In genomic region chr18:5890606-5891360, GRCh38 we compare ENCODE assay signal across 8 cellular contexts. TPM values are rescaled to one million over a fixed set of nuclear protein-coding genes. Genes with fewer than 3 reads are reported as not detected.
DNase-seq lines count a peak whose midpoint lies in the region; ATAC-seq lines count a peak whose summit lies in the region.

No MANE protein-coding gene starts in this region.

- H3K36me3 ChIP-seq in iPS-20b (ENCODE audit: insufficient read depth, low read depth, low read length): no peaks in the 10 kb centered on the region

- H3K4me3 Mint-ChIP-seq in activated naive CD8-positive, alpha-beta T cell treated with anti-CD3 and anti-CD28 coated beads, Interleukin-2, amount 10 ng/mL, durations not matched to agents 7 days and 5 days: no peak overlapping the region

- DNase-seq in D341Med (ENCODE audit: low spot score) (peak; percentile 92), NCI-H345 treated with DMSO at 0.1 percent for 48 hours (lab: John Stamatoyannopoulos, UW; ENCODE audit: unreplicated experiment) (no peak), MV-4-11 (lab: John Stamatoyannopoulos, UW) (no peak)
- peak; percentile 57 for DNase-seq in activated naive CD8-positive, alpha-beta T cell treated with anti-CD3 and anti-CD28 coated beads, Interleukin-2, amount 10 ng/mL, durations not matched to agents 7 days and 5 days
- DNase-seq in stimulated activated CD4-positive, alpha-beta T cell treated with anti-CD3 and anti-CD28 coated beads, Interleukin-12 subunit alpha, Interleukin-12 subunit beta, amount 100 ng/mL, for 4 hours: peak; percentile 35

- peaks cover 13% of the 10 kb centered on the region; the same call in 1 of the 2 replicates for H3K4me1 ChIP-seq in iPS-20b (ENCODE audit: insufficient read depth, low read length)

- H3K9ac ChIP-seq in iPS-20b (ENCODE audit: low read depth, low read length): no peak overlapping the region

- peaks cover 46% of the 10 kb centered on the region for H3K27me3 ChIP-seq in iPS-20b (ENCODE audit: insufficient read depth, low read length)

- H3K9me3 Mint-ChIP-seq in activated naive CD8-positive, alpha-beta T cell treated with anti-CD3 and anti-CD28 coated beads, Interleukin-2, amount 10 ng/mL, durations not matched to agents 7 days and 5 days: no peaks in the 10 kb centered on the region

- no peaks in the 10 kb centered on the region for H3K9me3 ChIP-seq in iPS-20b (ENCODE audit: insufficient read depth, low read depth, low read length)

- peak overlapping the region; percentile 67; the same call in 1 of the 2 replicates for H3K4me3 ChIP-seq in iPS-20b (ENCODE audit: low read length)

- no peak overlapping the region for H3K27ac Mint-ChIP-seq in activated naive CD8-positive, alpha-beta T cell treated with anti-CD3 and anti-CD28 coated beads, Interleukin-2, amount 10 ng/mL, durations not matched to agents 7 days and 5 days

- peak; percentile 86 for ATAC-seq in GM19463 (IDR thresholded peaks at IDR 0.05; ENCODE audit: unreplicated experiment)
- ATAC-seq in HG03520 (IDR thresholded peaks at IDR 0.05; ENCODE audit: unreplicated experiment): peak; percentile 86
- ATAC-seq in activated naive CD8-positive, alpha-beta T cell treated with anti-CD3 and anti-CD28 coated beads, Interleukin-2, amount 10 ng/mL, durations not matched to agents 7 days and 5 days (ENCODE audit: low read depth): peak; percentile 80

- H3K4me1 Mint-ChIP-seq in activated naive CD8-positive, alpha-beta T cell treated with anti-CD3 and anti-CD28 coated beads, Interleukin-2, amount 10 ng/mL, durations not matched to agents 7 days and 5 days: no peaks in the 10 kb centered on the region

- no peak overlapping the region for H3K27ac ChIP-seq in iPS-20b (ENCODE audit: low read length)

- H3K36me3 Mint-ChIP-seq in activated naive CD8-positive, alpha-beta T cell treated with anti-CD3 and anti-CD28 coated beads, Interleukin-2, amount 10 ng/mL, durations not matched to agents 7 days and 5 days: no peaks in the 10 kb centered on the region

- POLR2A ChIA-PET in activated naive CD8-positive, alpha-beta T cell treated with anti-CD3 and anti-CD28 coated beads, Interleukin-2, amount 10 ng/mL, durations not matched to agents 7 days and 5 days (lab: Charles Lee): no interaction called here

- peaks cover 52% of the 10 kb centered on the region for H3K27me3 Mint-ChIP-seq in activated naive CD8-positive, alpha-beta T cell treated with anti-CD3 and anti-CD28 coated beads, Interleukin-2, amount 10 ng/mL, durations not matched to agents 7 days and 5 days

RNA-seq across cellular contexts. Expression of gene TMEM200C, which starts 4.5 kb away (rescaled TPM):
- not detected for total RNA-seq in activated naive CD8-positive, alpha-beta T cell treated with anti-CD3 and anti-CD28 coated beads, Interleukin-2, amount 10 ng/mL, durations not matched to agents 7 days and 5 days

Comparison
In these comparisons a context has a peak if more than half of its experiments do, and no peak if none do; other contexts are left out.
1. DNase-seq: peak in D341Med (single experiment), activated naive CD8-positive, alpha-beta T cell treated with anti-CD3 and anti-CD28 coated beads, Interleukin-2, amount 10 ng/mL, durations not matched to agents 7 days and 5 days (single experiment) and stimulated activated CD4-positive, alpha-beta T cell treated with anti-CD3 and anti-CD28 coated beads, Interleukin-12 subunit alpha, Interleukin-12 subunit beta, amount 100 ng/mL, for 4 hours (single experiment); none in NCI-H345 treated with DMSO at 0.1 percent for 48 hours (single experiment) and MV-4-11 (single experiment).
2. Peak in every context shown above with its lines, with median percentiles within 50 percentile points of each other: ATAC-seq.